In the genomic region with DNA sequence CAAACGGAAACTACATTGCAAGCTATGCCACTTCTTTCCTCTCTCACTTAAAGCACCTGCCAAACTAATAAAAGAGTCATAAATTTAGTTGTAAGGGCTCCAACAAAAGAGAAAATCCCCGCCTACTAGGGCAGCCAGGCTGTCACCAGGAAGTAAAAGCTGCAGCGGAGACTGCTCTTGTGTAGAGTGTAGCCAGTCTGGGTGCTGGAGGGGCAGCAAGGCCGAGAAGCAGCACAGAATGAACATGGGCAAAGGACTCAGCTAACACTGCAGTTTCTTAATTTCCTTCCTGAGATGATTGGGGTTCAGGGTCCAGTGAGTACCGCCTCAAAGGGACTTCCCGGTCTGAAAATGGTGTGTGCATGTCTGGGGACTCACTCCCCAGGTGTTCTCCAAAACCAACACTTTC, we compare ENCODE assay signal across 2 cellular contexts.
TF ChIP-seq lines count a peak whose summit lies in the region.

No MANE protein-coding gene starts in this region.

TF ChIP-seq in SK-N-SH, 30 proteins besides CTCF, POLR2A, EP300 and RAD21 (continued from another document):
- TF ChIP-seq PBX3 (IDR thresholded peaks at IDR 0.05) (no peak), REST (IDR thresholded peaks at IDR 0.05; ENCODE audit: low read depth, low read length) (no peak), JUND (IDR thresholded peaks at IDR 0.05) (no peak), NRF1 (IDR thresholded peaks at IDR 0.05; ENCODE audit: low read depth, low read length) (no peak)
- TF ChIP-seq, protein P1, sequence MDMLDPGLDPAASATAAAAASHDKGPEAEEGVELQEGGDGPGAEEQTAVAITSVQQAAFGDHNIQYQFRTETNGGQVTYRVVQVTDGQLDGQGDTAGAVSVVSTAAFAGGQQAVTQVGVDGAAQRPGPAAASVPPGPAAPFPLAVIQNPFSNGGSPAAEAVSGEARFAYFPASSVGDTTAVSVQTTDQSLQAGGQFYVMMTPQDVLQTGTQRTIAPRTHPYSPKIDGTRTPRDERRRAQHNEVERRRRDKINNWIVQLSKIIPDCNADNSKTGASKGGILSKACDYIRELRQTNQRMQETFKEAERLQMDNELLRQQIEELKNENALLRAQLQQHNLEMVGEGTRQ (IDR thresholded peaks at IDR 0.05; ENCODE audit: borderline replicate concordance, low read depth, low read length) = no peak

TF ChIP-seq in SK-N-SH treated with all-trans-retinoic acid at 6 μM for 48 hours, 23 proteins besides CTCF, POLR2A, EP300 and RAD21 (continued from another document):
- TF ChIP-seq POU6F1 (CRISPR knock-in tag; IDR thresholded peaks at IDR 0.05; ENCODE audit: borderline replicate concordance, low read depth) = no peak
TF ChIP-seq in SK-N-SH treated with all-trans-retinoic acid at 6 μM for 48 hours: peak in this region for 0.
